1 cellular context compared by ENCODE assay signal in genomic region chr12:6752181-6752930, GRCh38.
TF ChIP-seq lines count a peak whose summit lies in the region.

No MANE protein-coding gene starts in this region.

TF ChIP-seq in HepG2, 621 proteins besides CTCF, POLR2A, EP300 and RAD21 (continued from another document and continues in another):
- no peak for TF ChIP-seq ZNF407 (CRISPR knock-in tag; IDR thresholded peaks at IDR 0.05; ENCODE audit: not compliant biosample characterization)
- TF ChIP-seq MBNL3 (CRISPR knock-in tag; conservative IDR thresholded peaks at IDR 0.05): no peak
- no peak for TF ChIP-seq EEA1 (CRISPR knock-in tag; IDR thresholded peaks at IDR 0.05; ENCODE audit: borderline replicate concordance)
- TF ChIP-seq ZNF329 (CRISPR knock-in tag; IDR thresholded peaks at IDR 0.05; ENCODE audit: low read depth): no peak
- 0 out of 2 replicates have a peak, but pooled peaks have one; percentile 19 for TF ChIP-seq CAMTA2 (CRISPR knock-in tag; IDR thresholded peaks at IDR 0.05; ENCODE audit: borderline replicate concordance)
- TF ChIP-seq DMAP1 (CRISPR knock-in tag; IDR thresholded peaks at IDR 0.05): no peak
- TF ChIP-seq ZNF281 (CRISPR knock-in tag; IDR thresholded peaks at IDR 0.05; ENCODE audit: borderline replicate concordance): no peak
- TF ChIP-seq PHF20 (CRISPR knock-in tag; IDR thresholded peaks at IDR 0.05): no peak
- TF ChIP-seq ELF1 (CRISPR knock-in tag; IDR thresholded peaks at IDR 0.05): no peak
- TF ChIP-seq MEIS2 (CRISPR knock-in tag; IDR thresholded peaks at IDR 0.05): no peak
- TF ChIP-seq ZNF550 (CRISPR knock-in tag; IDR thresholded peaks at IDR 0.05; ENCODE audit: borderline replicate concordance): no peak
- TF ChIP-seq XRCC5 (optimal IDR thresholded peaks at IDR 0.05; ENCODE audit: low read length): peak; percentile 62
- TF ChIP-seq HBP1 (CRISPR knock-in tag; IDR thresholded peaks at IDR 0.05; ENCODE audit: low read depth): 0 out of 2 replicates have a peak, but pooled peaks have one; percentile 60
- TF ChIP-seq ZNF180 (CRISPR knock-in tag; IDR thresholded peaks at IDR 0.05; ENCODE audit: borderline replicate concordance, low read depth): no peak
- no peak for TF ChIP-seq ZNF629 (CRISPR knock-in tag; conservative IDR thresholded peaks at IDR 0.05)
- peak; percentile 25; the same call in 1 of the 2 replicates for TF ChIP-seq AHDC1 (CRISPR knock-in tag; IDR thresholded peaks at IDR 0.05; ENCODE audit: borderline replicate concordance)
- no peak for TF ChIP-seq NFIC (IDR thresholded peaks at IDR 0.05; ENCODE audit: low read length)
- TF ChIP-seq ZBTB42 (CRISPR knock-in tag; IDR thresholded peaks at IDR 0.05): no peak
- TF ChIP-seq ZSCAN31 (CRISPR knock-in tag; IDR thresholded peaks at IDR 0.05; ENCODE audit: low read depth): no peak
- no peak for TF ChIP-seq ZNF136 (CRISPR knock-in tag; IDR thresholded peaks at IDR 0.05; ENCODE audit: low read depth)
- TF ChIP-seq TGIF2 (CRISPR knock-in tag; IDR thresholded peaks at IDR 0.05): peak; percentile 24; the same call in 1 of the 2 replicates
- TF ChIP-seq ZNF691 (CRISPR knock-in tag; IDR thresholded peaks at IDR 0.05; ENCODE audit: borderline replicate concordance, low read depth): no peak
- TF ChIP-seq ZNF563 (CRISPR knock-in tag; IDR thresholded peaks at IDR 0.05): peak; percentile 57; the same call in 1 of the 2 replicates
- 0 out of 2 replicates have a peak, but pooled peaks have one; percentile 13 for TF ChIP-seq ZNF761 (CRISPR knock-in tag; conservative IDR thresholded peaks at IDR 0.05)
- TF ChIP-seq NCOA5 (CRISPR knock-in tag; IDR thresholded peaks at IDR 0.05): no peak
- TF ChIP-seq TERF1 (CRISPR knock-in tag; IDR thresholded peaks at IDR 0.05): no peak
- TF ChIP-seq TOPORS (CRISPR knock-in tag; IDR thresholded peaks at IDR 0.05): no peak
- no peak for TF ChIP-seq HINFP (CRISPR knock-in tag; IDR thresholded peaks at IDR 0.05; ENCODE audit: low read depth)
- TF ChIP-seq EHMT2 (IDR thresholded peaks at IDR 0.05; ENCODE audit: borderline replicate concordance, low read depth, low read length): no peak
- TF ChIP-seq ZNF256 (CRISPR knock-in tag; conservative IDR thresholded peaks at IDR 0.05): no peak
- TF ChIP-seq HOXD1 (CRISPR knock-in tag; IDR thresholded peaks at IDR 0.05): no peak
- no peak for TF ChIP-seq ZSCAN5A (CRISPR knock-in tag; IDR thresholded peaks at IDR 0.05; ENCODE audit: borderline replicate concordance)
- no peak for TF ChIP-seq ZEB1 (IDR thresholded peaks at IDR 0.05; ENCODE audit: insufficient replicate concordance, low read depth)
- TF ChIP-seq RBM22 (optimal IDR thresholded peaks at IDR 0.05; ENCODE audit: low read length): no peak
